Comparison of ENCODE assay signal across 32 cellular contexts in the genomic region with DNA sequence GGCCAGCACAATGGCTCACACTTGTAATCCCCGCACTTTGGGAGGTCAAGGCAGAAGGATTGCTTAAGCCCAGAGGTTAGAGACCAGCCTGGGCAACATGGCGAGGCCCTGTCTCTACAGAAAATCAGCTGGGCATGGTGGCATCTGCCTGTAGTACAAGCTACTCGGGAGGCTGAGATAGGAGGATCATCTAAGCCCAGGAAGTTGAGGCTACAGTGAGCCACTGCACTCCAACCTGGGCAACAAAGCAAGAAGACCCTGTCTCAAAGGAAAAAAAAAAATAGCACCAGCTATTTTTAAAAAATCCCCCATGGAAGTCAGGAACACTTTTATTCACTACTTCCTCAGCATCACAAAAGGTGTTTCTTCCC. TPM values are rescaled to one million over a fixed set of nuclear protein-coding genes. Genes with fewer than 3 reads are reported as not detected.
"Had no signal": no experiment of that assay in that cellular context is flagged by ENCODE, and none has a peak within 500 bp of the region (broad histone marks: within the 10 kb centered on the region; RNA-seq: fewer than 3 reads in every experiment).

No MANE protein-coding gene starts in this region.

- H3K4me1 Mint-ChIP-seq: activated CD4-positive, alpha-beta memory T cell treated with anti-CD3 and anti-CD28 coated beads, Interleukin-2, amount 10 ng/mL, durations not matched to agents 7 days and 5 days; activated CD8-positive, alpha-beta memory T cell treated with anti-CD3 and anti-CD28 coated beads, Interleukin-2, amount 10 ng/mL, durations not matched to agents 7 days and 5 days; activated naive CD4-positive, alpha-beta T cell treated with anti-CD3 and anti-CD28 coated beads, Interleukin-2, amount 10 ng/mL, durations not matched to agents 7 days and 5 days; activated naive CD8-positive, alpha-beta T cell treated with anti-CD3 and anti-CD28 coated beads, Interleukin-2, amount 50 U/mL, for 24 hours; brain had no signal

- H3K4me1 ChIP-seq: SJCRH30 had no signal

- H3K36me3 Mint-ChIP-seq: activated CD8-positive, alpha-beta memory T cell treated with anti-CD3 and anti-CD28 coated beads, Interleukin-2, amount 10 ng/mL, durations not matched to agents 7 days and 5 days; activated naive CD4-positive, alpha-beta T cell treated with anti-CD3 and anti-CD28 coated beads, Interleukin-2, amount 10 ng/mL, durations not matched to agents 7 days and 5 days; activated naive CD8-positive, alpha-beta T cell; brain had no signal

- H3K4me3 ChIP-seq: MG63, SJCRH30, SK-N-MC had no signal

- H3K9me3 ChIP-seq: MG63, SJCRH30 had no signal

- H3K27me3 Mint-ChIP-seq: activated CD4-positive, alpha-beta memory T cell treated with anti-CD3 and anti-CD28 coated beads, Interleukin-2, amount 10 ng/mL, durations not matched to agents 7 days and 5 days had no signal

- H3K4me3 Mint-ChIP-seq: activated CD4-positive, alpha-beta memory T cell treated with anti-CD3 and anti-CD28 coated beads, Interleukin-2, amount 10 ng/mL, durations not matched to agents 7 days and 5 days; activated CD8-positive, alpha-beta memory T cell treated with anti-CD3 and anti-CD28 coated beads, Interleukin-2, amount 10 ng/mL, durations not matched to agents 7 days and 5 days; activated naive CD4-positive, alpha-beta T cell treated with anti-CD3 and anti-CD28 coated beads, Interleukin-2, amount 10 ng/mL, durations not matched to agents 7 days and 5 days; activated naive CD8-positive, alpha-beta T cell; activated naive CD8-positive, alpha-beta T cell treated with anti-CD3 and anti-CD28 coated beads, Interleukin-2, amount 50 U/mL, for 24 hours; brain had no signal

- H3K27ac Mint-ChIP-seq: activated CD4-positive, alpha-beta memory T cell treated with anti-CD3 and anti-CD28 coated beads, Interleukin-2, amount 10 ng/mL, durations not matched to agents 7 days and 5 days; activated CD8-positive, alpha-beta memory T cell treated with anti-CD3 and anti-CD28 coated beads, Interleukin-2, amount 10 ng/mL, durations not matched to agents 7 days and 5 days; activated naive CD4-positive, alpha-beta T cell treated with anti-CD3 and anti-CD28 coated beads, Interleukin-2, amount 10 ng/mL, durations not matched to agents 7 days and 5 days; activated naive CD8-positive, alpha-beta T cell; activated naive CD8-positive, alpha-beta T cell treated with anti-CD3 and anti-CD28 coated beads, Interleukin-2, amount 50 U/mL, for 24 hours; brain had no signal

- H3K9me3 Mint-ChIP-seq: activated CD4-positive, alpha-beta memory T cell treated with anti-CD3 and anti-CD28 coated beads, Interleukin-2, amount 10 ng/mL, durations not matched to agents 7 days and 5 days; activated naive CD4-positive, alpha-beta T cell treated with anti-CD3 and anti-CD28 coated beads, Interleukin-2, amount 10 ng/mL, durations not matched to agents 7 days and 5 days; activated naive CD8-positive, alpha-beta T cell treated with anti-CD3 and anti-CD28 coated beads, Interleukin-2, amount 50 U/mL, for 24 hours had no signal

- H3K36me3 ChIP-seq: MG63, SJCRH30, WERI-Rb-1 had no signal

- H3K27ac ChIP-seq: SJCRH30, SK-N-MC, WERI-Rb-1 had no signal

- DNase-seq: activated CD4-positive, alpha-beta memory T cell treated with anti-CD3 and anti-CD28 coated beads, Interleukin-2, amount 10 ng/mL, durations not matched to agents 7 days and 5 days; activated CD4-positive, alpha-beta T cell treated with anti-CD3 and anti-CD28 coated beads for 1 hour; activated CD4-positive, alpha-beta T cell treated with anti-CD3 and anti-CD28 coated beads for 48 hours; activated CD4-positive, CD25-positive, alpha-beta regulatory T cell; activated CD8-positive, alpha-beta memory T cell treated with anti-CD3 and anti-CD28 coated beads for 24 hours; activated CD8-positive, alpha-beta memory T cell treated with anti-CD3 and anti-CD28 coated beads, Interleukin-2, amount 10 ng/mL, durations not matched to agents 7 days and 5 days; activated CD8-positive, alpha-beta memory T cell treated with anti-CD3 and anti-CD28 coated beads, Interleukin-2, amount 50 U/mL, for 48 hours; activated effector memory CD4-positive, alpha-beta T cell treated with Interleukin-2 at 50 U/mL for 16 hours; activated naive CD4-positive, alpha-beta T cell treated with anti-CD3 and anti-CD28 coated beads, Interleukin-2, amount 10 ng/mL, durations not matched to agents 7 days and 5 days; activated naive CD8-positive, alpha-beta T cell treated with anti-CD3 and anti-CD28 coated beads, Interleukin-2, amount 50 U/mL, for 24 hours; activated T-cell treated with anti-CD3 and anti-CD28 coated beads, Interleukin-2, amount 50 U/mL, for 48 hours; anterior cingulate cortex; central memory CD4-positive, alpha-beta T cell; Karpas-422; NCI-H1048; NCI-H1105 treated with DMSO at 0.1 percent for 48 hours; NCI-H1436; NCI-H1694 treated with DMSO at 0.1 percent for 48 hours; NCI-H2029; NCI-H345; NCI-H524 treated with DMSO at 0.1 percent for 48 hours; NCI-H748 treated with DMSO at 0.1 percent for 48 hours; NK-92 treated with Interleukin-12 subunit alpha and Interleukin-12 subunit beta, amount 100 ng/mL, for 24 hours; SHP77; SJCRH30; WERI-Rb-1 had no signal

- H3K27me3 ChIP-seq: MG63, SJCRH30 had no signal

- ATAC-seq: activated CD8-positive, alpha-beta memory T cell treated with anti-CD3 and anti-CD28 coated beads, Interleukin-2, amount 10 ng/mL, durations not matched to agents 7 days and 5 days; activated naive CD8-positive, alpha-beta T cell treated with anti-CD3 and anti-CD28 coated beads, Interleukin-2, amount 50 U/mL, for 24 hours had no signal

RNA-seq across cellular contexts. Expression of gene FOXQ1, which starts 45.2 kb away (rescaled TPM):
- total RNA-seq: activated CD4-positive, alpha-beta memory T cell treated with anti-CD3 and anti-CD28 coated beads, Interleukin-2, amount 10 ng/mL, durations not matched to agents 7 days and 5 days; activated CD8-positive, alpha-beta memory T cell treated with anti-CD3 and anti-CD28 coated beads, Interleukin-2, amount 10 ng/mL, durations not matched to agents 7 days and 5 days; SJCRH30; T-helper 1 cell treated with Interleukin-12 subunit alpha and Interleukin-12 subunit beta and Interleukin-4 antibody, amounts not matched to agents 30 ng/mL and 1 ng/mL, for 36 hours; T-helper 2 cell treated with Interferon-gamma antibody and Interleukin-4, amounts not matched to agents 100 ng/mL and 5 ng/mL, for 36 hours had no signal
